ENCODE assay signal across 11 cellular contexts in genomic region chr2:131473266-131473665, GRCh38. TPM values are rescaled to one million over a fixed set of nuclear protein-coding genes. Genes with fewer than 3 reads are reported as not detected.
"Had no signal": no experiment of that assay in that cellular context is flagged by ENCODE, and none has a peak within 500 bp of the region (broad histone marks: within the 10 kb centered on the region; RNA-seq: fewer than 3 reads in every experiment).

No MANE protein-coding gene starts in this region.

RNA-seq across cellular contexts. Expression of gene TUBA3D, which starts 2.7 kb away (rescaled TPM):
- total RNA-seq: stomach, subcutaneous adipose tissue, suprapubic skin, temporal lobe, thoracic aorta, tibial nerve, transverse colon, upper lobe of left lung, upper lobe of right lung, ureter, urinary bladder had no signal
- polyA plus RNA-seq: urinary bladder had no signal
